Comparison of ENCODE assay signal across 10 cellular contexts in the genomic region with DNA sequence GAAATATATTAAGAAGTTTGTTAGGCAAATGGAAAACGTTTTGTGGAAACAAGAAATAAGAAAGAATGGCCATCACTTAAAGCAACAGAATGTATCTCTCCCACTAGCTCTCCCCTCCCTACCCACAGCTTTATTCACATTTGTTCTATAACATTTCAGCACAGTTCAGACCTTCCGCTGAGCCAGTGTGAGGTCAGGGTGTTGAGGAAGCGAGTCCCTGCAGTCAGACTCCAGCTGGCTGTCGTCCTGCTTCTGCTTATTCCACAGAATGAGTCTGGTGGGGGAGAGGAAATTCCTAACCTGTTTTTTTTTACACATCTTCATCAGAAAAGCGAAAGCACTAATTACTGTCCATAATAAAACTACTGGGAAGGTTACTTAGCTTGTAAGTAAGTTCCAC. TPM values are rescaled to one million over a fixed set of nuclear protein-coding genes. Genes with fewer than 3 reads are reported as not detected.
A peak's percentile ranks its signal among the peaks of the same experiment; 100 is the strongest.
DNase-seq lines count a peak whose midpoint lies in the region; ATAC-seq, FAIRE-seq and TF ChIP-seq lines count a peak whose summit lies in the region.
"Had no signal": no experiment of that assay in that cellular context is flagged by ENCODE, and none has a peak within 500 bp of the region (broad histone marks: within the 10 kb centered on the region; RNA-seq: fewer than 3 reads in every experiment).

No MANE protein-coding gene starts in this region.

- TF ChIP-seq CTCF in nephron progenitor cell (IDR thresholded peaks at IDR 0.05) (no peak), GM13976 (IDR thresholded peaks at IDR 0.05; ENCODE audit: borderline replicate concordance, control extremely low read depth, extremely low read depth, insufficient read depth, missing control alignments) (no peak)

- DNase-seq in CD8-positive, alpha-beta memory T cell, result peak in 3 of 5 donors; percentile 10 to 49 (median 13)
- DNase-seq in RCC 7860 (ENCODE audit: low spot score) (peak; percentile 62), nephron progenitor cell (peak; percentile 5), GM13976 (ENCODE audit: low spot score) (no peak), midbrain (lab: John Stamatoyannopoulos, UW) (no peak), DMS153 (lab: John Stamatoyannopoulos, UW) (no peak), cortex of kidney (lab: John Stamatoyannopoulos, UW) (no peak)
- DNase-seq in effector memory CD8-positive, alpha-beta T cell, result no peak

- no peaks in the 10 kb centered on the region for H3K27me3 ChIP-seq in CD8-positive, alpha-beta memory T cell (ENCODE audit: insufficient read depth, low read length, poor library complexity, severe bottlenecking)

- peak overlapping the region in 6 of 7 donors; percentile 58 to 83 (median 76) for H3K4me3 Mint-ChIP-seq in CD8-positive, alpha-beta memory T cell
- peak overlapping the region; percentile 54 to 65 for H3K4me3 Mint-ChIP-seq in effector memory CD8-positive, alpha-beta T cell
- no peak overlapping the region for H3K4me3 Mint-ChIP-seq in nephron progenitor cell

- CTCF ChIA-PET in CD8-positive, alpha-beta memory T cell (lab: Charles Lee), result interaction anchor here (0.8 to 1.1 kb wide), 2 partner anchors 41 to 70 kb away, joined by 3 read pairs; no protein-coding TSS in a partner anchor

- H3K36me3 Mint-ChIP-seq in CD8-positive, alpha-beta memory T cell, result no peaks in the 10 kb centered on the region
- peaks cover 11% of the 10 kb centered on the region for H3K36me3 Mint-ChIP-seq in effector memory CD8-positive, alpha-beta T cell (ENCODE audit: insufficient read depth)
- H3K36me3 Mint-ChIP-seq in nephron progenitor cell (ENCODE audit: low read depth), result peaks cover 18% of the 10 kb centered on the region

- no peak overlapping the region for H3K4me3 ChIP-seq in CD8-positive, alpha-beta memory T cell (ENCODE audit: low read length)
- H3K4me3 ChIP-seq: SK-N-MC had no signal

- H3K36me3 ChIP-seq in CD8-positive, alpha-beta memory T cell (ENCODE audit: insufficient read depth, low read length), result no peaks in the 10 kb centered on the region

- H3K27ac Mint-ChIP-seq in CD8-positive, alpha-beta memory T cell, result peak overlapping the region; percentile 49 to 89 (median 80)
- H3K27ac Mint-ChIP-seq in effector memory CD8-positive, alpha-beta T cell, result peak overlapping the region; percentile 64 to 67
- peak overlapping the region; percentile 30 for H3K27ac Mint-ChIP-seq in nephron progenitor cell

- POLR2A ChIA-PET in CD8-positive, alpha-beta memory T cell (lab: Charles Lee), result no interaction called here

- peaks cover 0 to 3% of the 10 kb centered on the region in 2 donors for H3K27me3 Mint-ChIP-seq in CD8-positive, alpha-beta memory T cell
- H3K27me3 Mint-ChIP-seq in effector memory CD8-positive, alpha-beta T cell, result no peaks in the 10 kb centered on the region
- peaks cover 4% of the 10 kb centered on the region for H3K27me3 Mint-ChIP-seq in nephron progenitor cell (ENCODE audit: low read depth, poor library complexity)

- H3K4me1 ChIP-seq in CD8-positive, alpha-beta memory T cell (ENCODE audit: insufficient read depth, low read length), result peaks cover 42% of the 10 kb centered on the region

- in situ Hi-C loops in GM13976 (cut with MboI; ENCODE audit: low sequenced_read_pairs, unreplicated experiment), result loop anchor here (10.0 kb wide), 1 partner anchor 103 kb away; no protein-coding TSS in a partner anchor

- H3K9me3 ChIP-seq in CD8-positive, alpha-beta memory T cell (ENCODE audit: low read length), result no peaks in the 10 kb centered on the region

- peaks cover 74 to 99% (median 94%) of the 10 kb centered on the region in 3 donors for H3K4me1 Mint-ChIP-seq in CD8-positive, alpha-beta memory T cell
- peaks cover 51 to 74% of the 10 kb centered on the region in 2 donors for H3K4me1 Mint-ChIP-seq in effector memory CD8-positive, alpha-beta T cell (ENCODE audit: low read depth in 2 of 2)
- H3K4me1 Mint-ChIP-seq in nephron progenitor cell, result peaks cover 15% of the 10 kb centered on the region

- no peak overlapping the region for H3K27ac ChIP-seq in CD8-positive, alpha-beta memory T cell (ENCODE audit: low read depth, low read length)
- H3K27ac ChIP-seq: epithelial cell of prostate, SK-N-MC had no signal

- ATAC-seq in effector memory CD8-positive, alpha-beta T cell (replicated peaks), result peak; percentile 20

- no peaks in the 10 kb centered on the region for H3K9me3 Mint-ChIP-seq in CD8-positive, alpha-beta memory T cell
- no peaks in the 10 kb centered on the region for H3K9me3 Mint-ChIP-seq in effector memory CD8-positive, alpha-beta T cell
- H3K9me3 Mint-ChIP-seq in nephron progenitor cell, result no peaks in the 10 kb centered on the region

- FAIRE-seq in RCC 7860 (lab: Jason Lieb, UNC), result peak; percentile 63

RNA-seq across cellular contexts. Expression of a gene that starts 39.1 kb away (rescaled TPM):
- total RNA-seq in CD8-positive, alpha-beta memory T cell, result 10 to 100 TPM; 81.1 to 85.5 TPM
- 39.3 TPM for polyA plus RNA-seq in CD8-positive, alpha-beta memory T cell

Comparison
In these comparisons a context has a peak if more than half of its experiments do, and no peak if none do; other contexts are left out.
1. DNase-seq: peak in CD8-positive, alpha-beta memory T cell (3 of 5), RCC 7860 (single experiment) and nephron progenitor cell (single experiment); none in effector memory CD8-positive, alpha-beta T cell (0 of 3), GM13976 (single experiment), midbrain (single experiment), DMS153 (single experiment) and cortex of kidney (single experiment).
2. H3K27ac Mint-ChIP-seq: peak in every context shown above with its lines; median percentile 80 in CD8-positive, alpha-beta memory T cell; 66 in effector memory CD8-positive, alpha-beta T cell; 30 in nephron progenitor cell.